ENCODE assay signal across 8 cellular contexts in genomic region chr2:85438291-85439110, GRCh38. TPM values are rescaled to one million over a fixed set of nuclear protein-coding genes. Genes with fewer than 3 reads are reported as not detected.
A peak's percentile ranks its signal among the peaks of the same experiment; 100 is the strongest.
DNase-seq lines count a peak whose midpoint lies in the region; ATAC-seq and TF ChIP-seq lines count a peak whose summit lies in the region.

No MANE protein-coding gene starts in this region.

- H3K27me3 ChIP-seq in Loucy (ENCODE audit: insufficient read depth, low read length, poor library complexity, severe bottlenecking) (no peaks in the 10 kb centered on the region), lung (ENCODE audit: control insufficient read depth, insufficient read depth) (no peaks in the 10 kb centered on the region), thymus (ENCODE audit: control insufficient read depth, insufficient read depth) (no peaks in the 10 kb centered on the region)

- H2AFZ ChIP-seq in Loucy (ENCODE audit: low read length): no peak overlapping the region

- H3K4me3 ChIP-seq in Loucy (ENCODE audit: low read length, poor library complexity, severe bottlenecking): peak overlapping the region; percentile 65
- no peak overlapping the region for H3K4me3 ChIP-seq in lung
- H3K4me3 ChIP-seq in thymus (ENCODE audit: low read length): peak overlapping the region; percentile 57

- no peaks in the 10 kb centered on the region for H3F3A ChIP-seq in Loucy (ENCODE audit: low read depth)

- H3K27ac ChIP-seq in lung (ENCODE audit: low read depth in 1 of 2, low read length in 1 of 2) (peak overlapping the region; percentile 95 to 97), thymus (ENCODE audit: low read depth) (peak overlapping the region; percentile 84)

- peak overlapping the region in 4 of 5 experiments; percentile 72 to 83 (median 80) for H3K4me3 Mint-ChIP-seq in brain

- no peaks in the 10 kb centered on the region for H4K20me1 ChIP-seq in Loucy (ENCODE audit: insufficient read depth, low read length, poor library complexity, severe bottlenecking)

- peak overlapping the region; percentile 62 for H3K4me2 ChIP-seq in Loucy (ENCODE audit: low read depth, low read length, poor library complexity, severe bottlenecking)

- no peaks in the 10 kb centered on the region for H3K9me3 Mint-ChIP-seq in brain

- ATAC-seq in lung (ENCODE audit: insufficient read depth, low FRiP score) (peak; percentile 1), GM21381 (IDR thresholded peaks at IDR 0.05; ENCODE audit: unreplicated experiment) (no peak)

- H3K79me2 ChIP-seq in Loucy (ENCODE audit: insufficient read depth, low read length): no peaks in the 10 kb centered on the region

- H3K27me3 Mint-ChIP-seq in brain: no peaks in the 10 kb centered on the region

- H3K9me3 ChIP-seq in Loucy (ENCODE audit: insufficient read depth, low read depth, low read length): no peaks in the 10 kb centered on the region
- no peaks in the 10 kb centered on the region for H3K9me3 ChIP-seq in lung (ENCODE audit: control insufficient read depth in 2 of 2, insufficient read depth in 1 of 2, low read length in 1 of 2)
- H3K9me3 ChIP-seq in thymus (ENCODE audit: control insufficient read depth): no peaks in the 10 kb centered on the region

- peaks cover 9% of the 10 kb centered on the region for H3K4me1 ChIP-seq in Loucy (ENCODE audit: insufficient read depth, low read length, poor library complexity, severe bottlenecking)
- peaks cover 14 to 25% of the 10 kb centered on the region in 2 donors for H3K4me1 ChIP-seq in lung (ENCODE audit: control insufficient read depth in 2 of 2, insufficient read depth in 2 of 2, low read length in 2 of 2)
- peaks cover 24% of the 10 kb centered on the region for H3K4me1 ChIP-seq in thymus (ENCODE audit: control insufficient read depth, insufficient read depth, low read length)

- no peaks in the 10 kb centered on the region for H3K36me3 ChIP-seq in Loucy (ENCODE audit: insufficient read depth, low read length)
- H3K36me3 ChIP-seq in lung (ENCODE audit: control insufficient read depth in 2 of 2, insufficient read depth in 2 of 2, low read length in 2 of 2): no peaks in the 10 kb centered on the region
- H3K36me3 ChIP-seq in thymus (ENCODE audit: control insufficient read depth, insufficient read depth): no peaks in the 10 kb centered on the region

- H3K27ac Mint-ChIP-seq in brain: peak overlapping the region; percentile 90 to 99 (median 98)

- DNase-seq in DMS79 treated with DMSO at 0.1 percent for 48 hours (lab: John Stamatoyannopoulos, UW) (peak; percentile 57), lung (ENCODE audit: low spot score) (no peak), KG1 (lab: John Stamatoyannopoulos, UW) (no peak)
- no peak for DNase-seq in stimulated activated CD4-positive, alpha-beta T cell treated with anti-CD3 and anti-CD28 coated beads, Interleukin-1b, Interleukin-23, amount 100 ng/mL, for 48 hours

- peak overlapping the region; percentile 79 for H3K9ac ChIP-seq in Loucy (ENCODE audit: low read depth, low read length, poor library complexity, severe bottlenecking)

- no peaks in the 10 kb centered on the region for H3K36me3 Mint-ChIP-seq in brain

- H3K4me1 Mint-ChIP-seq in brain: peaks cover 54% of the 10 kb centered on the region

- TF ChIP-seq CTCF in Loucy (conservative IDR thresholded peaks at IDR 0.05; ENCODE audit: low read length) (no peak), brain (conservative IDR thresholded peaks at IDR 0.05) (peak in 1 of 2 experiments; percentile 13), lung (IDR thresholded peaks at IDR 0.05; ENCODE audit: control extremely low read depth, extremely low read depth) (no peak)

- no peaks in the 10 kb centered on the region for H3K9me2 ChIP-seq in Loucy (replicated peaks; ENCODE audit: low read depth, low read length)

- 45 to 57% methylated on average over 16 of the region's 16 CpGs for WGBS in lung, 2 donors
- 59% methylated on average over 16 of the region's 16 CpGs for WGBS in thymus

RNA-seq across cellular contexts. Expression of gene SH2D6, which starts 20.0 kb away (rescaled TPM):
- polyA plus RNA-seq in brain (ENCODE audit: insufficient read depth, low read depth, low replicate concordance) (1.8 TPM), lung (under 1 TPM; 0.14 to 0.69 TPM), thymus (0.55 TPM)
- total RNA-seq in lung: under 1 TPM; 0.37 to 0.74 TPM

RNA-seq across cellular contexts. Expression of gene CAPG, which starts 28.3 kb away (rescaled TPM):
- polyA plus RNA-seq in brain (ENCODE audit: insufficient read depth, low read depth, low replicate concordance): 92.2 TPM
- total RNA-seq in lung: 100 to 1,000 TPM in 1 of 2 donors, 10 to 100 TPM in 1; 53.2 to 393 TPM
- polyA plus RNA-seq in lung: 100 to 1,000 TPM; 387 to 415 TPM
- 118 TPM for polyA plus RNA-seq in thymus
